17 cellular contexts compared by ENCODE assay signal in the genomic region with DNA sequence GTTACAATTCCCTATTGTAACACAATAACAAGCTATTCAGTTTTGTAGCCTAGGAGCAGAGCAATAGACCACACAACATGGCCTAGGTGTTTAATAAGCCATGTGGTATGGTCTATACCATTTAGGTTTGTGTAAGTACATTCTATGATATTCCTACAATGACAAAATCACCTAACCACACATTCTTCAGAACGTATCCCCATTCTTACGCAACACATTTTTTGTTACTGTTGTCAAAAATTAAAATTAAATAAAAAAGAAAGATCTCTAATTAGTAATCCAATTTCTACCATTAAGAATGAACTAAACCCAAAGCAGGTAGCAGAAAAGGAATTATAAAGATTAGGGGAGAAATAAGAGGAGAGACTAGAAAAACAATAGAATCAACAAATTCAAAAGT. TPM values are rescaled to one million over a fixed set of nuclear protein-coding genes. Genes with fewer than 3 reads are reported as not detected.
DNase-seq lines count a peak whose midpoint lies in the region; ATAC-seq and TF ChIP-seq lines count a peak whose summit lies in the region.
"Had no signal": no experiment of that assay in that cellular context is flagged by ENCODE, and none has a peak within 500 bp of the region (broad histone marks: within the 10 kb centered on the region; RNA-seq: fewer than 3 reads in every experiment).

No MANE protein-coding gene starts in this region.

- H3K4me3 ChIP-seq in suprapubic skin (no peak overlapping the region), gastroesophageal sphincter (no peak overlapping the region)
- H3K4me3 ChIP-seq: neural progenitor cell, psoas muscle, vagina had no signal

- H3K9me3 ChIP-seq in suprapubic skin, result no peaks in the 10 kb centered on the region
- no peaks in the 10 kb centered on the region for H3K9me3 ChIP-seq in gastroesophageal sphincter
- H3K9me3 ChIP-seq: psoas muscle, vagina had no signal

- peaks cover 94% of the 10 kb centered on the region for H3K4me1 Mint-ChIP-seq in activated naive CD4-positive, alpha-beta T cell treated with anti-CD3 and anti-CD28 coated beads, Interleukin-2, amount 50 U/mL, for 24 hours
- H3K4me1 Mint-ChIP-seq in activated naive CD4-positive, alpha-beta T cell treated with anti-CD3 and anti-CD28 coated beads, Interleukin-2, amount 10 ng/mL, durations not matched to agents 7 days and 5 days, result peaks cover 62% of the 10 kb centered on the region
- H3K4me1 Mint-ChIP-seq in central memory CD8-positive, alpha-beta T cell, result peaks cover 90% of the 10 kb centered on the region
- peaks cover 85% of the 10 kb centered on the region for H3K4me1 Mint-ChIP-seq in stimulated activated memory B cell treated with anti-CD40 and anti-IgM and Interleukin-4, amounts not matched to agents 10 μg/mL and 1 μg/mL and 100 μg/mL, for 72 hours
- H3K4me1 Mint-ChIP-seq: neural progenitor cell had no signal

- TF ChIP-seq CTCF in suprapubic skin (IDR thresholded peaks at IDR 0.05) (no peak), gastroesophageal sphincter (IDR thresholded peaks at IDR 0.05) (no peak)

- H3K27me3 Mint-ChIP-seq in activated naive CD4-positive, alpha-beta T cell treated with anti-CD3 and anti-CD28 coated beads, Interleukin-2, amount 50 U/mL, for 24 hours, result no peaks in the 10 kb centered on the region
- H3K27me3 Mint-ChIP-seq in activated naive CD4-positive, alpha-beta T cell treated with anti-CD3 and anti-CD28 coated beads, Interleukin-2, amount 10 ng/mL, durations not matched to agents 7 days and 5 days, result no peaks in the 10 kb centered on the region
- H3K27me3 Mint-ChIP-seq in central memory CD8-positive, alpha-beta T cell, result no peaks in the 10 kb centered on the region
- no peaks in the 10 kb centered on the region for H3K27me3 Mint-ChIP-seq in stimulated activated memory B cell treated with anti-CD40 and anti-IgM and Interleukin-4, amounts not matched to agents 10 μg/mL and 1 μg/mL and 100 μg/mL, for 72 hours
- H3K27me3 Mint-ChIP-seq: activated CD4-positive, alpha-beta T cell treated with anti-CD3 and anti-CD28 coated beads, Interleukin-2, amount 10 ng/mL, durations not matched to agents 24 days and 14 days had no signal

- TF ChIP-seq POLR2A in suprapubic skin (IDR thresholded peaks at IDR 0.05) (no peak), gastroesophageal sphincter (IDR thresholded peaks at IDR 0.05) (no peak)

- H3K4me1 ChIP-seq in suprapubic skin, result peaks cover 34% of the 10 kb centered on the region
- H3K4me1 ChIP-seq in gastroesophageal sphincter, result peaks cover 0 to 35% (median 0%) of the 10 kb centered on the region in 3 donors

- CTCF ChIA-PET in activated naive CD4-positive, alpha-beta T cell treated with anti-CD3 and anti-CD28 coated beads, Interleukin-2, amount 10 ng/mL, durations not matched to agents 7 days and 5 days (lab: Charles Lee), result no interaction called here

- TF ChIP-seq EP300 in suprapubic skin (IDR thresholded peaks at IDR 0.05) (no peak), gastroesophageal sphincter (IDR thresholded peaks at IDR 0.05) (no peak)

- H3K27me3 ChIP-seq in suprapubic skin (no peaks in the 10 kb centered on the region), gastroesophageal sphincter (no peaks in the 10 kb centered on the region)
- H3K27me3 ChIP-seq: brain microvascular endothelial cell, neural progenitor cell, vagina had no signal

- WGBS in suprapubic skin, result 81% methylated on average over 2 of the region's 2 CpGs
- whole genome bisulfite sequencing in gastroesophageal sphincter (ENCODE audit: low coverage in 1 of 2), 2 donors, result 94% methylated on average over 2 of the region's 2 CpGs

- H3K36me3 ChIP-seq in suprapubic skin (no peaks in the 10 kb centered on the region), gastroesophageal sphincter (no peaks in the 10 kb centered on the region)
- H3K36me3 ChIP-seq: brain microvascular endothelial cell, neural progenitor cell, vagina had no signal

- no peak overlapping the region for H3K27ac Mint-ChIP-seq in activated naive CD4-positive, alpha-beta T cell treated with anti-CD3 and anti-CD28 coated beads, Interleukin-2, amount 50 U/mL, for 24 hours
- no peak overlapping the region for H3K27ac Mint-ChIP-seq in activated naive CD4-positive, alpha-beta T cell treated with anti-CD3 and anti-CD28 coated beads, Interleukin-2, amount 10 ng/mL, durations not matched to agents 7 days and 5 days
- peak overlapping the region; percentile 76 for H3K27ac Mint-ChIP-seq in central memory CD8-positive, alpha-beta T cell (ENCODE audit: low read depth)
- H3K27ac Mint-ChIP-seq in stimulated activated memory B cell treated with anti-CD40 and anti-IgM and Interleukin-4, amounts not matched to agents 10 μg/mL and 1 μg/mL and 100 μg/mL, for 72 hours, result peak overlapping the region; percentile 78
- H3K27ac Mint-ChIP-seq: neural progenitor cell had no signal

- ATAC-seq in central memory CD8-positive, alpha-beta T cell (replicated peaks; ENCODE audit: extremely low read depth, poor library complexity, severe bottlenecking), result no peak
- no peak for ATAC-seq in stimulated activated memory B cell treated with anti-CD40 and anti-IgM and Interleukin-4, amounts not matched to agents 10 μg/mL and 1 μg/mL and 100 μg/mL, for 72 hours
- ATAC-seq in gastroesophageal sphincter, result no peak
- ATAC-seq: psoas muscle had no signal

- H3K4me3 Mint-ChIP-seq in activated naive CD4-positive, alpha-beta T cell treated with anti-CD3 and anti-CD28 coated beads, Interleukin-2, amount 50 U/mL, for 24 hours, result peak overlapping the region; percentile 68
- H3K4me3 Mint-ChIP-seq in activated naive CD4-positive, alpha-beta T cell treated with anti-CD3 and anti-CD28 coated beads, Interleukin-2, amount 10 ng/mL, durations not matched to agents 7 days and 5 days, result no peak overlapping the region
- no peak overlapping the region for H3K4me3 Mint-ChIP-seq in central memory CD8-positive, alpha-beta T cell
- no peak overlapping the region for H3K4me3 Mint-ChIP-seq in stimulated activated memory B cell treated with anti-CD40 and anti-IgM and Interleukin-4, amounts not matched to agents 10 μg/mL and 1 μg/mL and 100 μg/mL, for 72 hours
- H3K4me3 Mint-ChIP-seq: neural progenitor cell had no signal

- peaks cover 9% of the 10 kb centered on the region for H3K36me3 Mint-ChIP-seq in activated naive CD4-positive, alpha-beta T cell treated with anti-CD3 and anti-CD28 coated beads, Interleukin-2, amount 50 U/mL, for 24 hours
- H3K36me3 Mint-ChIP-seq in activated naive CD4-positive, alpha-beta T cell treated with anti-CD3 and anti-CD28 coated beads, Interleukin-2, amount 10 ng/mL, durations not matched to agents 7 days and 5 days, result peaks cover 18% of the 10 kb centered on the region
- H3K36me3 Mint-ChIP-seq in central memory CD8-positive, alpha-beta T cell (ENCODE audit: insufficient read depth), result peaks cover 1% of the 10 kb centered on the region
- H3K36me3 Mint-ChIP-seq in stimulated activated memory B cell treated with anti-CD40 and anti-IgM and Interleukin-4, amounts not matched to agents 10 μg/mL and 1 μg/mL and 100 μg/mL, for 72 hours, result peaks cover 3% of the 10 kb centered on the region

- H3K27ac ChIP-seq in suprapubic skin (no peak overlapping the region), gastroesophageal sphincter (no peak overlapping the region)
- H3K27ac ChIP-seq: brain microvascular endothelial cell, neural progenitor cell, psoas muscle, vagina had no signal

- DNase-seq in activated naive CD4-positive, alpha-beta T cell treated with anti-CD3 and anti-CD28 coated beads, Interleukin-2, amount 10 ng/mL, durations not matched to agents 7 days and 5 days, result no peak
- DNase-seq in MV-4-11 (lab: John Stamatoyannopoulos, UW) (peak; percentile 18), suprapubic skin (ENCODE audit: low spot score in 2 of 2) (no peak), NCI-H446 treated with DMSO at 0.1 percent for 48 hours (lab: John Stamatoyannopoulos, UW) (no peak)
- no peak for DNase-seq in central memory CD8-positive, alpha-beta T cell (ENCODE audit: low spot score in 2 of 2)
- DNase-seq: activated CD4-positive, alpha-beta T cell treated with anti-CD3 and anti-CD28 coated beads, Interleukin-2, amount 10 ng/mL, durations not matched to agents 24 days and 14 days; brain microvascular endothelial cell; COR-L47; NCI-H2107; NCI-H510A treated with DMSO at 0.1 percent for 48 hours; psoas muscle; stimulated activated CD4-positive, alpha-beta T cell treated with anti-CD3 and anti-CD28 coated beads, Interleukin-4, amount 100 ng/mL, for 4 hours had no signal

- H3K9me3 Mint-ChIP-seq in activated naive CD4-positive, alpha-beta T cell treated with anti-CD3 and anti-CD28 coated beads, Interleukin-2, amount 50 U/mL, for 24 hours, result no peaks in the 10 kb centered on the region
- peaks cover 3% of the 10 kb centered on the region for H3K9me3 Mint-ChIP-seq in activated naive CD4-positive, alpha-beta T cell treated with anti-CD3 and anti-CD28 coated beads, Interleukin-2, amount 10 ng/mL, durations not matched to agents 7 days and 5 days
- no peaks in the 10 kb centered on the region for H3K9me3 Mint-ChIP-seq in central memory CD8-positive, alpha-beta T cell
- no peaks in the 10 kb centered on the region for H3K9me3 Mint-ChIP-seq in stimulated activated memory B cell treated with anti-CD40 and anti-IgM and Interleukin-4, amounts not matched to agents 10 μg/mL and 1 μg/mL and 100 μg/mL, for 72 hours

RNA-seq across cellular contexts. Expression of a gene that starts 44.0 kb away (rescaled TPM):
- total RNA-seq in suprapubic skin (10 to 100 TPM; 35.8 to 64.7 (median 50.4) TPM), gastroesophageal sphincter (10 to 100 TPM; 39.1 to 59.9 (median 52.1) TPM)

RNA-seq across cellular contexts. Expression of a gene that starts 52.5 kb away (rescaled TPM):
- total RNA-seq in suprapubic skin (10 to 100 TPM; 38.6 to 48.0 (median 42.0) TPM), gastroesophageal sphincter (100 to 1,000 TPM in 2 of 4 donors, 10 to 100 TPM in 2; 92.4 to 120 (median 98.5) TPM)

Comparison
In these comparisons a context has a peak if more than half of its experiments do, and no peak if none do; other contexts are left out.
1. H3K27ac Mint-ChIP-seq: peak in central memory CD8-positive, alpha-beta T cell (single experiment) and stimulated activated memory B cell treated with anti-CD40 and anti-IgM and Interleukin-4, amounts not matched to agents 10 μg/mL and 1 μg/mL and 100 μg/mL, for 72 hours (single experiment); none in activated naive CD4-positive, alpha-beta T cell treated with anti-CD3 and anti-CD28 coated beads, Interleukin-2, amount 50 U/mL, for 24 hours (single experiment) and activated naive CD4-positive, alpha-beta T cell treated with anti-CD3 and anti-CD28 coated beads, Interleukin-2, amount 10 ng/mL, durations not matched to agents 7 days and 5 days (single experiment).